In the genomic region with DNA sequence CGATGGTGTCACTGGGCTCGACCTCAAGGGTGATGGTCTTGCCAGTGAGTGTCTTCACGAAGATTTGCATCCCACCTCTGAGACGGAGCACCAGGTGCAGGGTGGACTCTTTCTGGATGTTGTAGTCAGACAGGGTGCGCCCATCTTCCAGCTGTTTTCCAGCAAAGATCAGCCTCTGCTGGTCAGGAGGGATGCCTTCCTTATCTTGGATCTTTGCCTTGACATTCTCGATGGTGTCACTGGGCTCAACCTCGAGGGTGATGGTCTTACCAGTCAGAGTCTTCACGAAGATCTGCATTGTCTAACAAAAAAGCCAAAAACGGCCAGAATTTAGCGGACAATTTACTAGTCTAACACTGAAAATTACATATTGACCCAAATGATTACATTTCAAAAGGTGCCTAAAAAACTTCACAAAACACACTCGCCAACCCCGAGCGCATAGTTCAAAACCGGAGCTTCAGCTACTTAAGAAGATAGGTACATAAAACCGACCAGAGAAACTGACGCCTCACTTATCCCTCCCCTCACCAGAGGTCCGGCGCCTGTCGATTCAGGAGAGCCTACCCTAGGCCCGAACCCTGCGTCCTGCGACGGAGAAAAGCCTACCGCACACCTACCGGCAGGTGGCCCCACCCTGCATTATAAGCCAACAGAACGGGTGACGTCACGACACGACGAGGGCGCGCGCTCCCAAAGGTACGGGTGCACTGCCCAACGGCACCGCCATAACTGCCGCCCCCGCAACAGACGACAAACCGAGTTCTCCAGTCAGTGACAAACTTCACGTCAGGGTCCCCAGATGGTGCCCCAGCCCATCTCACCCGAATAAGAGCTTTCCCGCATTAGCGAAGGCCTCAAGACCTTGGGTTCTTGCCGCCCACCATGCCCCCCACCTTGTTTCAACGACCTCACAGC, we compare ENCODE assay signal across 8 cellular contexts. TPM values are rescaled to one million over a fixed set of nuclear protein-coding genes. Genes with fewer than 3 reads are reported as not detected.
DNase-seq lines count a peak whose midpoint lies in the region; ATAC-seq and TF ChIP-seq lines count a peak whose summit lies in the region.

No MANE protein-coding gene starts in this region.

- peak overlapping the region; percentile 100 for H3K27ac Mint-ChIP-seq in activated CD4-positive, alpha-beta T cell treated with anti-CD3 and anti-CD28 coated beads, Interleukin-2, amount 10 ng/mL, durations not matched to agents 24 days and 14 days

- TF ChIP-seq CTCF in GM12872 (IDR thresholded peaks at IDR 0.05; ENCODE audit: insufficient read depth, low read depth, low read length): peak; percentile 69

- peak overlapping the region; percentile 99 to 100 for H3K9ac ChIP-seq in duodenal mucosa (ENCODE audit: low read depth in 1 of 2, low read length in 2 of 2)

- peaks cover 13 to 27% of the 10 kb centered on the region in 2 donors for H3K36me3 ChIP-seq in duodenal mucosa (ENCODE audit: control insufficient read depth in 1 of 2, insufficient read depth in 2 of 2, low read length in 2 of 2)

- H3K36me3 Mint-ChIP-seq in activated CD4-positive, alpha-beta T cell treated with anti-CD3 and anti-CD28 coated beads, Interleukin-2, amount 10 ng/mL, durations not matched to agents 24 days and 14 days (ENCODE audit: low read depth): peaks cover 44% of the 10 kb centered on the region

- no peaks in the 10 kb centered on the region for H3K27me3 ChIP-seq in duodenal mucosa (ENCODE audit: control insufficient read depth in 1 of 2, insufficient read depth in 2 of 2, low read length in 2 of 2)

- peak overlapping the region; percentile 99 for H3K4me3 Mint-ChIP-seq in activated CD4-positive, alpha-beta T cell treated with anti-CD3 and anti-CD28 coated beads, Interleukin-2, amount 10 ng/mL, durations not matched to agents 24 days and 14 days

- peak; percentile 11 for ATAC-seq in HG03280 (IDR thresholded peaks at IDR 0.05; ENCODE audit: unreplicated experiment)

- peak overlapping the region; percentile 85 for H3K4me3 ChIP-seq in duodenal mucosa (ENCODE audit: low read depth in 1 of 2, low read length in 2 of 2)

- H3K4me1 ChIP-seq in duodenal mucosa (ENCODE audit: control insufficient read depth in 1 of 2, insufficient read depth in 2 of 2, low read length in 2 of 2): peaks cover 44 to 47% of the 10 kb centered on the region in 2 donors

- intact Hi-C loops in activated CD4-positive, alpha-beta T cell treated with anti-CD3 and anti-CD28 coated beads, Interleukin-2, amount 10 ng/mL, durations not matched to agents 24 days and 14 days (cut with micrococcal nuclease): loop anchor here (1.0 to 2.0 kb wide), 4 partner anchors 7 to 139 kb away; partner anchors contain the start of gene DHX37

- H3K9me3 ChIP-seq in duodenal mucosa (ENCODE audit: control insufficient read depth in 1 of 2, low read length in 2 of 2): no peaks in the 10 kb centered on the region

- peak; percentile 96 for DNase-seq in activated CD4-positive, alpha-beta T cell treated with anti-CD3 and anti-CD28 coated beads, Interleukin-2, amount 10 ng/mL, durations not matched to agents 24 days and 14 days
- DNase-seq in mesenteric fat pad (ENCODE audit: low spot score) (peak; percentile 95), NCI-H524 treated with DMSO at 0.1 percent for 48 hours (lab: John Stamatoyannopoulos, UW) (no peak), OCI-M2 (lab: John Stamatoyannopoulos, UW; ENCODE audit: unreplicated experiment) (no peak)
- DNase-seq in stimulated activated CD8-positive, alpha-beta memory T cell treated with anti-CD3 and anti-CD28 coated beads, Interleukin-2, amount 100 ng/mL, for 1 hour (ENCODE audit: low read depth in 2 of 2): peak; percentile 80 to 89

- H3K4me1 Mint-ChIP-seq in activated CD4-positive, alpha-beta T cell treated with anti-CD3 and anti-CD28 coated beads, Interleukin-2, amount 10 ng/mL, durations not matched to agents 24 days and 14 days: peaks cover 61% of the 10 kb centered on the region

- no peaks in the 10 kb centered on the region for H3K27me3 Mint-ChIP-seq in activated CD4-positive, alpha-beta T cell treated with anti-CD3 and anti-CD28 coated beads, Interleukin-2, amount 10 ng/mL, durations not matched to agents 24 days and 14 days

- H3K27ac ChIP-seq in duodenal mucosa (ENCODE audit: low read depth, low read length): peak overlapping the region; percentile 99

- H3K9me3 Mint-ChIP-seq in activated CD4-positive, alpha-beta T cell treated with anti-CD3 and anti-CD28 coated beads, Interleukin-2, amount 10 ng/mL, durations not matched to agents 24 days and 14 days: no peaks in the 10 kb centered on the region

RNA-seq across cellular contexts. Expression of gene UBC, which starts 0.7 kb away (rescaled TPM):
- total RNA-seq in activated CD4-positive, alpha-beta T cell treated with anti-CD3 and anti-CD28 coated beads, Interleukin-2, amount 10 ng/mL, durations not matched to agents 24 days and 14 days: 778 and 788 TPM in 2 replicates
- 1,241 TPM for total RNA-seq in mesenteric fat pad

RNA-seq across cellular contexts. Expression of gene SCARB1, which starts 50.1 kb away (rescaled TPM):
- 23.8 and 25.6 TPM in 2 replicates for total RNA-seq in activated CD4-positive, alpha-beta T cell treated with anti-CD3 and anti-CD28 coated beads, Interleukin-2, amount 10 ng/mL, durations not matched to agents 24 days and 14 days
- 135 TPM for total RNA-seq in mesenteric fat pad

Comparison
In these comparisons a context has a peak if more than half of its experiments do, and no peak if none do; other contexts are left out.
1. DNase-seq: peak in activated CD4-positive, alpha-beta T cell treated with anti-CD3 and anti-CD28 coated beads, Interleukin-2, amount 10 ng/mL, durations not matched to agents 24 days and 14 days (single experiment), mesenteric fat pad (single experiment) and stimulated activated CD8-positive, alpha-beta memory T cell treated with anti-CD3 and anti-CD28 coated beads, Interleukin-2, amount 100 ng/mL, for 1 hour (2 of 2); none in NCI-H524 treated with DMSO at 0.1 percent for 48 hours (single experiment) and OCI-M2 (single experiment).